ENCODE assay signal across 2 cellular contexts in genomic region chr15:68220489-68220888, GRCh38.
A peak's percentile ranks its signal among the peaks of the same experiment; 100 is the strongest.
TF ChIP-seq lines count a peak whose summit lies in the region.

No MANE protein-coding gene starts in this region.

TF ChIP-seq in HepG2, 621 proteins besides CTCF, POLR2A, EP300 and RAD21:
- no peak for TF ChIP-seq CENPBD1 (CRISPR knock-in tag; IDR thresholded peaks at IDR 0.05; ENCODE audit: borderline replicate concordance, low read depth)
- TF ChIP-seq SRF (IDR thresholded peaks at IDR 0.05; ENCODE audit: low read depth, low read length), result no peak
- peak; percentile 42 to 55 for TF ChIP-seq MAFK (conservative IDR thresholded peaks at IDR 0.05 in 1 of 2, IDR thresholded peaks at IDR 0.05 in 1 of 2; ENCODE audit: low read length in 2 of 2)
- TF ChIP-seq ZHX2 (IDR thresholded peaks at IDR 0.05; ENCODE audit: low read depth), result no peak
- TF ChIP-seq ZHX2 (CRISPR knock-in tag; IDR thresholded peaks at IDR 0.05; ENCODE audit: borderline replicate concordance), result no peak
- no peak for TF ChIP-seq ZNF124 (CRISPR knock-in tag; IDR thresholded peaks at IDR 0.05)
- no peak for TF ChIP-seq ZNF383 (CRISPR knock-in tag; IDR thresholded peaks at IDR 0.05; ENCODE audit: borderline replicate concordance)
- TF ChIP-seq ZNF709 (CRISPR knock-in tag; IDR thresholded peaks at IDR 0.05), result no peak

TF ChIP-seq in IMR-90, 13 proteins besides CTCF, POLR2A, EP300 and RAD21:
- TF ChIP-seq MAFK (IDR thresholded peaks at IDR 0.05; ENCODE audit: low read depth, low read length) (0 out of 2 replicates have a peak, but pooled peaks have one; percentile 7), MXI1 (IDR thresholded peaks at IDR 0.05; ENCODE audit: borderline replicate concordance, low read depth, low read length) (no peak)
